In the genomic region with DNA sequence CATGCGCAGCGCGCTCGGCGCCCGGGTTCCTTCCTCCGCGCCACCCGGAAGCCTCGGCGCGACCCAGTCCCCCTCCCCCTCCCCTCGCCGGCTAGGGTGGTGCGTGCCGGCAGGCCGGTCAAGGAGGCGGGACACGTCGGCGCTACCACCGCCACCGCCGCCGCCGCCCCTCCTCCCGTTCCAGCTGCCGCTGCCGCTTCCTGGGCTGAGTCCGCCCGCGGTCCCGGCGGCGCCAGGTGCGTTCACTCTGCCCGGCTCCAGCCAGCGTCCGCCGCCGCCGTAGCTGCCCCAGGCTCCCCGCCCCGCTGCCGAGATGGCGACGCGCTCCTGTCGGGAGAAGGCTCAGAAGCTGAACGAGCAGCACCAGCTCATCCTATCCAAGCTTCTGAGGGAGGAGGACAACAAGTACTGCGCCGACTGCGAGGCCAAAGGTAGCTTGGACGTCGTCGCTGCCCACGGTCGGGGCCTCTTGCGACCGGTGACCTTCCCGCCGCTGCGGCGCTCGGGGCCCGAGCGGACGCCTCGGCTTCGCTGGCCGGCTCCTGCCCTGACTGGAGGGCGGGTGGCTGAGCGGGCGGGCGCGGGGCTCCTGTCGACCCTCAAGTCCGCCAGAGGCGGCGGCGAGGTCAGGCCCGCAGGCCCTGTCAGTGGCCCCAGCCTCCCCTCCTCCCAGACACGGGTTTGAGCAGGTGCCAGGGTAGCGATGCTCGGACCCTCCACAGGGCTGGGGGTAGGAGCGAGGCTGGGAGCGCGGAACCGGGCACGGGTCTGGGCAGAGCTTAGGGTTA, we compare ENCODE assay signal across 1 cellular context.
TF ChIP-seq lines count a peak whose summit lies in the region.

A gene (plus strand): TSS at position 173 of the 788 bp plus-strand sequence. CDS start 141 bp downstream, at position 314.

TF ChIP-seq in GM12878, 131 proteins besides CTCF, POLR2A, EP300 and RAD21 (continued from another document):
- TF ChIP-seq, protein P1, sequence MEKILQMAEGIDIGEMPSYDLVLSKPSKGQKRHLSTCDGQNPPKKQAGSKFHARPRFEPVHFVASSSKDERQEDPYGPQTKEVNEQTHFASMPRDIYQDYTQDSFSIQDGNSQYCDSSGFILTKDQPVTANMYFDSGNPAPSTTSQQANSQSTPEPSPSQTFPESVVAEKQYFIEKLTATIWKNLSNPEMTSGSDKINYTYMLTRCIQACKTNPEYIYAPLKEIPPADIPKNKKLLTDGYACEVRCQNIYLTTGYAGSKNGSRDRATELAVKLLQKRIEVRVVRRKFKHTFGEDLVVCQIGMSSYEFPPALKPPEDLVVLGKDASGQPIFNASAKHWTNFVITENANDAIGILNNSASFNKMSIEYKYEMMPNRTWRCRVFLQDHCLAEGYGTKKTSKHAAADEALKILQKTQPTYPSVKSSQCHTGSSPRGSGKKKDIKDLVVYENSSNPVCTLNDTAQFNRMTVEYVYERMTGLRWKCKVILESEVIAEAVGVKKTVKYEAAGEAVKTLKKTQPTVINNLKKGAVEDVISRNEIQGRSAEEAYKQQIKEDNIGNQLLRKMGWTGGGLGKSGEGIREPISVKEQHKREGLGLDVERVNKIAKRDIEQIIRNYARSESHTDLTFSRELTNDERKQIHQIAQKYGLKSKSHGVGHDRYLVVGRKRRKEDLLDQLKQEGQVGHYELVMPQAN (conservative IDR thresholded peaks at IDR 0.05) = peak; percentile 79
- TF ChIP-seq STAT1 (conservative IDR thresholded peaks at IDR 0.05) (peak; percentile 59; the same call in 1 of the 2 replicates), PAX5 (IDR thresholded peaks at IDR 0.05; ENCODE audit: borderline replicate concordance, low read depth, low read length) (0 out of 2 replicates have a peak, but pooled peaks have one; percentile 6), IKZF2 (IDR thresholded peaks at IDR 0.05) (0 out of 4 replicates have a peak, but pooled peaks of 1 of the 2 experiments have one; percentile 2), NR2F1 (conservative IDR thresholded peaks at IDR 0.05) (peak; percentile 62), CREM (IDR thresholded peaks at IDR 0.05; ENCODE audit: low read depth) (0 out of 2 replicates have a peak, but pooled peaks have one; percentile 14), ZNF207 (IDR thresholded peaks at IDR 0.05; ENCODE audit: borderline replicate concordance) (peak; percentile 89; the same call in 1 of the 2 replicates), CHD2 (IDR thresholded peaks at IDR 0.05; ENCODE audit: borderline replicate concordance, low read depth, low read length) (peak; percentile 87), CHD1 (IDR thresholded peaks at IDR 0.05; ENCODE audit: low read depth, low read length) (no peak), ZNF384 (IDR thresholded peaks at IDR 0.05; ENCODE audit: borderline replicate concordance, low read depth, low read length) (no peak), CBX5 (IDR thresholded peaks at IDR 0.05; ENCODE audit: low read depth) (peak; percentile 86), SIN3A (IDR thresholded peaks at IDR 0.05; ENCODE audit: low read depth, low read length) (peak; percentile 78), RFX5 (IDR thresholded peaks at IDR 0.05; ENCODE audit: low read depth, low read length) (peak; percentile 30; the same call in 1 of the 2 replicates), GATAD2B (conservative IDR thresholded peaks at IDR 0.05; ENCODE audit: low read depth) (peak; percentile 92), IKZF1 (conservative IDR thresholded peaks at IDR 0.05) (peak; percentile 91), CREB1 (IDR thresholded peaks at IDR 0.05; ENCODE audit: low read depth) (peak; percentile 67), IRF4 (IDR thresholded peaks at IDR 0.05; ENCODE audit: low read depth, low read length) (no peak), HCFC1 (IDR thresholded peaks at IDR 0.05; ENCODE audit: low read length) (0 out of 2 replicates have a peak, but pooled peaks have one; percentile 17), MXI1 (IDR thresholded peaks at IDR 0.05; ENCODE audit: low read depth, low read length) (peak; percentile 77), SPI1 (IDR thresholded peaks at IDR 0.05; ENCODE audit: borderline replicate concordance, insufficient read depth, low read depth, low read length) (no peak), POU2F2 (IDR thresholded peaks at IDR 0.05; ENCODE audit: borderline replicate concordance, low read depth, low read length) (no peak; the same call in 2 of the 3 replicates), EED (IDR thresholded peaks at IDR 0.05; ENCODE audit: low read depth) (peak; percentile 55; the same call in 1 of the 2 replicates), NR2C1 (IDR thresholded peaks at IDR 0.05) (peak; percentile 38; the same call in 1 of the 2 replicates), TAF1 (IDR thresholded peaks at IDR 0.05; ENCODE audit: borderline replicate concordance, low read depth, low read length) (peak; percentile 13; the same call in 1 of the 2 replicates), POLR2AphosphoS5 (IDR thresholded peaks at IDR 0.05; ENCODE audit: low read length) (peak; percentile 78; the same call in 1 of the 2 replicates), BHLHE40 (IDR thresholded peaks at IDR 0.05; ENCODE audit: borderline replicate concordance in 1 of 2, low read depth in 2 of 2, low read length in 1 of 2) (peak; percentile 76 to 92; a peak in 3 of 4 replicates), SUPT20H (IDR thresholded peaks at IDR 0.05; ENCODE audit: borderline replicate concordance, control insufficient read depth, low read depth, low read length) (no peak), LARP7 (IDR thresholded peaks at IDR 0.05) (peak; percentile 88), TCF12 (IDR thresholded peaks at IDR 0.05; ENCODE audit: low read depth, low read length) (peak; percentile 93), SRF (IDR thresholded peaks at IDR 0.05; ENCODE audit: low read depth in 2 of 2, low read length in 2 of 2) (0 out of 4 replicates have a peak, but pooled peaks of 1 of the 2 experiments have one; percentile 1), FOS (IDR thresholded peaks at IDR 0.05; ENCODE audit: borderline replicate concordance, extremely low read depth, insufficient read length) (no peak), PML (IDR thresholded peaks at IDR 0.05; ENCODE audit: low read length) (peak; percentile 69; the same call in 1 of the 2 replicates), HDAC6 (IDR thresholded peaks at IDR 0.05; ENCODE audit: unreplicated experiment) (no peak), HDGF (IDR thresholded peaks at IDR 0.05) (no peak), NFXL1 (IDR thresholded peaks at IDR 0.05; ENCODE audit: borderline replicate concordance) (no peak), KDM1A (IDR thresholded peaks at IDR 0.05; ENCODE audit: borderline replicate concordance) (no peak), MYB (IDR thresholded peaks at IDR 0.05; ENCODE audit: borderline replicate concordance, low read depth, low read length) (no peak)
- TF ChIP-seq, protein P2, sequence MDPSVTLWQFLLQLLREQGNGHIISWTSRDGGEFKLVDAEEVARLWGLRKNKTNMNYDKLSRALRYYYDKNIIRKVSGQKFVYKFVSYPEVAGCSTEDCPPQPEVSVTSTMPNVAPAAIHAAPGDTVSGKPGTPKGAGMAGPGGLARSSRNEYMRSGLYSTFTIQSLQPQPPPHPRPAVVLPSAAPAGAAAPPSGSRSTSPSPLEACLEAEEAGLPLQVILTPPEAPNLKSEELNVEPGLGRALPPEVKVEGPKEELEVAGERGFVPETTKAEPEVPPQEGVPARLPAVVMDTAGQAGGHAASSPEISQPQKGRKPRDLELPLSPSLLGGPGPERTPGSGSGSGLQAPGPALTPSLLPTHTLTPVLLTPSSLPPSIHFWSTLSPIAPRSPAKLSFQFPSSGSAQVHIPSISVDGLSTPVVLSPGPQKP (IDR thresholded peaks at IDR 0.05; ENCODE audit: low read depth, low read length) = peak; percentile 47; the same call in 1 of the 2 replicates
- TF ChIP-seq, protein P3, sequence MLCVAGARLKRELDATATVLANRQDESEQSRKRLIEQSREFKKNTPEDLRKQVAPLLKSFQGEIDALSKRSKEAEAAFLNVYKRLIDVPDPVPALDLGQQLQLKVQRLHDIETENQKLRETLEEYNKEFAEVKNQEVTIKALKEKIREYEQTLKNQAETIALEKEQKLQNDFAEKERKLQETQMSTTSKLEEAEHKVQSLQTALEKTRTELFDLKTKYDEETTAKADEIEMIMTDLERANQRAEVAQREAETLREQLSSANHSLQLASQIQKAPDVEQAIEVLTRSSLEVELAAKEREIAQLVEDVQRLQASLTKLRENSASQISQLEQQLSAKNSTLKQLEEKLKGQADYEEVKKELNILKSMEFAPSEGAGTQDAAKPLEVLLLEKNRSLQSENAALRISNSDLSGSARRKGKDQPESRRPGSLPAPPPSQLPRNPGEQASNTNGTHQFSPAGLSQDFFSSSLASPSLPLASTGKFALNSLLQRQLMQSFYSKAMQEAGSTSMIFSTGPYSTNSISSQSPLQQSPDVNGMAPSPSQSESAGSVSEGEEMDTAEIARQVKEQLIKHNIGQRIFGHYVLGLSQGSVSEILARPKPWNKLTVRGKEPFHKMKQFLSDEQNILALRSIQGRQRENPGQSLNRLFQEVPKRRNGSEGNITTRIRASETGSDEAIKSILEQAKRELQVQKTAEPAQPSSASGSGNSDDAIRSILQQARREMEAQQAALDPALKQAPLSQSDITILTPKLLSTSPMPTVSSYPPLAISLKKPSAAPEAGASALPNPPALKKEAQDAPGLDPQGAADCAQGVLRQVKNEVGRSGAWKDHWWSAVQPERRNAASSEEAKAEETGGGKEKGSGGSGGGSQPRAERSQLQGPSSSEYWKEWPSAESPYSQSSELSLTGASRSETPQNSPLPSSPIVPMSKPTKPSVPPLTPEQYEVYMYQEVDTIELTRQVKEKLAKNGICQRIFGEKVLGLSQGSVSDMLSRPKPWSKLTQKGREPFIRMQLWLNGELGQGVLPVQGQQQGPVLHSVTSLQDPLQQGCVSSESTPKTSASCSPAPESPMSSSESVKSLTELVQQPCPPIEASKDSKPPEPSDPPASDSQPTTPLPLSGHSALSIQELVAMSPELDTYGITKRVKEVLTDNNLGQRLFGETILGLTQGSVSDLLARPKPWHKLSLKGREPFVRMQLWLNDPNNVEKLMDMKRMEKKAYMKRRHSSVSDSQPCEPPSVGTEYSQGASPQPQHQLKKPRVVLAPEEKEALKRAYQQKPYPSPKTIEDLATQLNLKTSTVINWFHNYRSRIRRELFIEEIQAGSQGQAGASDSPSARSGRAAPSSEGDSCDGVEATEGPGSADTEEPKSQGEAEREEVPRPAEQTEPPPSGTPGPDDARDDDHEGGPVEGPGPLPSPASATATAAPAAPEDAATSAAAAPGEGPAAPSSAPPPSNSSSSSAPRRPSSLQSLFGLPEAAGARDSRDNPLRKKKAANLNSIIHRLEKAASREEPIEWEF (IDR thresholded peaks at IDR 0.05; ENCODE audit: insufficient replicate concordance, low read depth, low read length) = no peak
- TF ChIP-seq, protein P4, sequence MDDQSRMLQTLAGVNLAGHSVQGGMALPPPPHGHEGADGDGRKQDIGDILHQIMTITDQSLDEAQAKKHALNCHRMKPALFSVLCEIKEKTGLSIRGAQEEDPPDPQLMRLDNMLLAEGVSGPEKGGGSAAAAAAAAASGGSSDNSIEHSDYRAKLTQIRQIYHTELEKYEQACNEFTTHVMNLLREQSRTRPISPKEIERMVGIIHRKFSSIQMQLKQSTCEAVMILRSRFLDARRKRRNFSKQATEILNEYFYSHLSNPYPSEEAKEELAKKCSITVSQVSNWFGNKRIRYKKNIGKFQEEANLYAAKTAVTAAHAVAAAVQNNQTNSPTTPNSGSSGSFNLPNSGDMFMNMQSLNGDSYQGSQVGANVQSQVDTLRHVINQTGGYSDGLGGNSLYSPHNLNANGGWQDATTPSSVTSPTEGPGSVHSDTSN (IDR thresholded peaks at IDR 0.05; ENCODE audit: insufficient replicate concordance, low read depth, low read length) = peak; percentile 20
- TF ChIP-seq, protein P5, sequence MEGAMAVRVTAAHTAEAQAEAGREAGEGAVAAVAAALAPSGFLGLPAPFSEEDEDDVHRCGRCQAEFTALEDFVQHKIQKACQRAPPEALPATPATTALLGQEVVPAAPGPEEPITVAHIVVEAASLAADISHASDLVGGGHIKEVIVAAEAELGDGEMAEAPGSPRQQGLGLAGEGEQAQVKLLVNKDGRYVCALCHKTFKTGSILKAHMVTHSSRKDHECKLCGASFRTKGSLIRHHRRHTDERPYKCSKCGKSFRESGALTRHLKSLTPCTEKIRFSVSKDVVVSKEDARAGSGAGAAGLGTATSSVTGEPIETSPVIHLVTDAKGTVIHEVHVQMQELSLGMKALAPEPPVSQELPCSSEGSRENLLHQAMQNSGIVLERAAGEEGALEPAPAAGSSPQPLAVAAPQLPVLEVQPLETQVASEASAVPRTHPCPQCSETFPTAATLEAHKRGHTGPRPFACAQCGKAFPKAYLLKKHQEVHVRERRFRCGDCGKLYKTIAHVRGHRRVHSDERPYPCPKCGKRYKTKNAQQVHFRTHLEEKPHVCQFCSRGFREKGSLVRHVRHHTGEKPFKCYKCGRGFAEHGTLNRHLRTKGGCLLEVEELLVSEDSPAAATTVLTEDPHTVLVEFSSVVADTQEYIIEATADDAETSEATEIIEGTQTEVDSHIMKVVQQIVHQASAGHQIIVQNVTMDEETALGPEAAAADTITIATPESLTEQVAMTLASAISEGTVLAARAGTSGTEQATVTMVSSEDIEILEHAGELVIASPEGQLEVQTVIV (IDR thresholded peaks at IDR 0.05; ENCODE audit: borderline replicate concordance, partially characterized antibody) = peak; percentile 66
- TF ChIP-seq, protein P6, sequence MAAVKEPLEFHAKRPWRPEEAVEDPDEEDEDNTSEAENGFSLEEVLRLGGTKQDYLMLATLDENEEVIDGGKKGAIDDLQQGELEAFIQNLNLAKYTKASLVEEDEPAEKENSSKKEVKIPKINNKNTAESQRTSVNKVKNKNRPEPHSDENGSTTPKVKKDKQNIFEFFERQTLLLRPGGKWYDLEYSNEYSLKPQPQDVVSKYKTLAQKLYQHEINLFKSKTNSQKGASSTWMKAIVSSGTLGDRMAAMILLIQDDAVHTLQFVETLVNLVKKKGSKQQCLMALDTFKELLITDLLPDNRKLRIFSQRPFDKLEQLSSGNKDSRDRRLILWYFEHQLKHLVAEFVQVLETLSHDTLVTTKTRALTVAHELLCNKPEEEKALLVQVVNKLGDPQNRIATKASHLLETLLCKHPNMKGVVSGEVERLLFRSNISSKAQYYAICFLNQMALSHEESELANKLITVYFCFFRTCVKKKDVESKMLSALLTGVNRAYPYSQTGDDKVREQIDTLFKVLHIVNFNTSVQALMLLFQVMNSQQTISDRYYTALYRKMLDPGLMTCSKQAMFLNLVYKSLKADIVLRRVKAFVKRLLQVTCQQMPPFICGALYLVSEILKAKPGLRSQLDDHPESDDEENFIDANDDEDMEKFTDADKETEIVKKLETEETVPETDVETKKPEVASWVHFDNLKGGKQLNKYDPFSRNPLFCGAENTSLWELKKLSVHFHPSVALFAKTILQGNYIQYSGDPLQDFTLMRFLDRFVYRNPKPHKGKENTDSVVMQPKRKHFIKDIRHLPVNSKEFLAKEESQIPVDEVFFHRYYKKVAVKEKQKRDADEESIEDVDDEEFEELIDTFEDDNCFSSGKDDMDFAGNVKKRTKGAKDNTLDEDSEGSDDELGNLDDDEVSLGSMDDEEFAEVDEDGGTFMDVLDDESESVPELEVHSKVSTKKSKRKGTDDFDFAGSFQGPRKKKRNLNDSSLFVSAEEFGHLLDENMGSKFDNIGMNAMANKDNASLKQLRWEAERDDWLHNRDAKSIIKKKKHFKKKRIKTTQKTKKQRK (IDR thresholded peaks at IDR 0.05; ENCODE audit: low read depth, low read length) = no peak
